16 cellular contexts compared by ENCODE assay signal in the genomic region with DNA sequence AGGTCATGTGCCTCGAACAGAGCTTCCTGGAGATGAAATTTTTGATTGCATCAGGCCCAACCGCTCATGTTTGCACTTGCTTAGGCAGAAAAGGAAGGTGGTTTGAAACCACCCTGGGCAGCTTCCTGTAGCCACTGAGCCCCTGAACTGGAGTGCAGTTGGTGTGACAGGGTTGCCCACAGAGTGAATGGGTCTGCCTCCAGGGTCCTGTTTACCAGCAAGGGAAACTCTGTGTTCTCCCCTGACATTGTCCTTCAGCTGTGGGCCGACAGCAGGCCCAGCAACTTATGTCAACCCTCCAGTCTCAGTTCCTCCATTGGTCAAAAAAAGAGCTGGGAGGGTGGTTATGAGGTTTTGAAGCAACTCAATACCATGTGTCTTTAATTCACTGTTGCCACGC.
"Had no signal": no experiment of that assay in that cellular context is flagged by ENCODE, and none has a peak within 500 bp of the region (broad histone marks: within the 10 kb centered on the region; RNA-seq: fewer than 3 reads in every experiment).

No MANE protein-coding gene starts in this region.

- H3K27ac ChIP-seq: brain microvascular endothelial cell, hepatocyte, right lobe of liver, testis had no signal

- H3K27me3 ChIP-seq: brain microvascular endothelial cell, hepatocyte, right lobe of liver, testis had no signal

- H3K4me3 ChIP-seq: hepatocyte, right lobe of liver, testis had no signal

- H3K4me1 ChIP-seq: testis had no signal

- H3K9me3 ChIP-seq: right lobe of liver, testis had no signal

- H3K36me3 ChIP-seq: brain microvascular endothelial cell, right lobe of liver had no signal

- ATAC-seq: activated CD8-positive, alpha-beta memory T cell treated with anti-CD3 and anti-CD28 coated beads, Interleukin-2, amount 10 ng/mL, durations not matched to agents 7 days and 5 days; left ventricle myocardium superior had no signal

- DNase-seq: activated CD4-positive, CD25-positive, alpha-beta regulatory T cell; activated CD8-positive, alpha-beta memory T cell treated with anti-CD3 and anti-CD28 coated beads, Interleukin-2, amount 10 ng/mL, durations not matched to agents 7 days and 5 days; activated effector memory CD4-positive, alpha-beta T cell treated with Interleukin-2 at 50 U/mL for 16 hours; activated naive CD8-positive, alpha-beta T cell treated with anti-CD3 and anti-CD28 coated beads for 36 hours; activated T-cell treated with anti-CD3 and anti-CD28 coated beads, Interleukin-2, amount 50 U/mL, for 24 hours; brain microvascular endothelial cell; cerebellar nuclear complex; dermis blood vessel endothelial cell; erythroblast; left ventricle myocardium superior; mesenchymal stem cell; occipital lobe; right lobe of liver; stimulated activated CD4-positive, alpha-beta T cell treated with anti-CD3 and anti-CD28 coated beads, Interleukin-2, amount 100 ng/mL, for 24 hours; testis had no signal
